ENCODE assay signal across 26 cellular contexts in genomic region chr4:85708468-85708867, GRCh38.
DNase-seq lines count a peak whose midpoint lies in the region; ATAC-seq and TF ChIP-seq lines count a peak whose summit lies in the region.
"Had no signal": no experiment of that assay in that cellular context is flagged by ENCODE, and none has a peak within 500 bp of the region (broad histone marks: within the 10 kb centered on the region; RNA-seq: fewer than 3 reads in every experiment).

No MANE protein-coding gene starts in this region.

- H3K9ac ChIP-seq in OCI-LY3 (ENCODE audit: low read length), result peak overlapping the region; percentile 51

- H3K27me3 ChIP-seq in cardiac muscle cell (no peaks in the 10 kb centered on the region), OCI-LY3 (ENCODE audit: low read depth, low read length) (no peaks in the 10 kb centered on the region)
- H3K27me3 ChIP-seq: sigmoid colon had no signal

- peak overlapping the region; percentile 70; the same call in 1 of the 2 replicates for H3K4me2 ChIP-seq in OCI-LY3 (ENCODE audit: low read length)

- H3K27ac Mint-ChIP-seq in stimulated activated naive B cell treated with anti-CD40 and anti-IgM and Interleukin-4, amounts not matched to agents 10 μg/mL and 1 μg/mL and 100 μg/mL, for 72 hours, result peak overlapping the region; percentile 89
- H3K27ac Mint-ChIP-seq: activated naive CD4-positive, alpha-beta T cell treated with anti-CD3 and anti-CD28 coated beads, Interleukin-2, amount 50 U/mL, for 72 hours; activated T-helper 2 cell treated with anti-CD3 and anti-CD28 coated beads, Interferon-gamma antibody, Interleukin-2, Interleukin-4, amounts not matched to agents 10 μg/mL and 5 μg/mL and 100 μg/mL, durations not matched to agents 14 hours and 24 hours and 36 hours; dendritic cell treated with granulocyte-macrophage colony-stimulating factor and Interleukin-4, amounts not matched to agents 40 ng/mL and 50 ng/mL, for 4 days; type B pancreatic cell had no signal

- no peak for ATAC-seq in Right ventricle myocardium superior (ENCODE audit: poor library complexity)
- ATAC-seq in stimulated activated naive B cell treated with anti-CD40 and anti-IgM and Interleukin-4, amounts not matched to agents 10 μg/mL and 1 μg/mL and 100 μg/mL, for 72 hours (replicated peaks), result no peak
- no peak for ATAC-seq in GM21528 (IDR thresholded peaks at IDR 0.05; ENCODE audit: low FRiP score, unreplicated experiment)
- no peak for ATAC-seq in HG03175 (IDR thresholded peaks at IDR 0.05; ENCODE audit: unreplicated experiment)
- ATAC-seq in GM21717 (IDR thresholded peaks at IDR 0.05; ENCODE audit: unreplicated experiment), result no peak
- ATAC-seq: activated naive CD4-positive, alpha-beta T cell treated with anti-CD3 and anti-CD28 coated beads, Interleukin-2, amount 50 U/mL, for 72 hours; mucosa of descending colon had no signal

- peaks cover 27 to 40% of the 10 kb centered on the region in 2 donors for H3K4me1 Mint-ChIP-seq in stimulated activated naive B cell treated with anti-CD40 and anti-IgM and Interleukin-4, amounts not matched to agents 10 μg/mL and 1 μg/mL and 100 μg/mL, for 72 hours

- no peaks in the 10 kb centered on the region for H3K36me3 ChIP-seq in cardiac muscle cell
- H3K36me3 ChIP-seq in OCI-LY3 (replicated peaks; ENCODE audit: low read depth, low read length), result peaks cover 19% of the 10 kb centered on the region
- H3K36me3 ChIP-seq: sigmoid colon had no signal

- H3K79me2 ChIP-seq in OCI-LY3 (ENCODE audit: low read length), result peaks cover 48% of the 10 kb centered on the region

- no peak overlapping the region for H3K4me3 ChIP-seq in cardiac muscle cell
- H3K4me3 ChIP-seq in OCI-LY3 (ENCODE audit: low read length), result no peak overlapping the region
- H3K4me3 ChIP-seq: GM12878, mucosa of descending colon, sigmoid colon had no signal

- H3K9me3 ChIP-seq in cardiac muscle cell (ENCODE audit: low read depth) (no peaks in the 10 kb centered on the region), OCI-LY3 (ENCODE audit: insufficient read depth, low read length) (no peaks in the 10 kb centered on the region)
- H3K9me3 ChIP-seq: mucosa of descending colon, sigmoid colon had no signal

- H3K4me1 ChIP-seq in cardiac muscle cell (ENCODE audit: low read depth) (peaks cover 5% of the 10 kb centered on the region), OCI-LY3 (ENCODE audit: low read length) (peaks cover 74% of the 10 kb centered on the region)
- H3K4me1 ChIP-seq: sigmoid colon had no signal

- H2AFZ ChIP-seq in OCI-LY3 (ENCODE audit: low read depth, low read length), result no peak overlapping the region

- H3K27me3 Mint-ChIP-seq in stimulated activated naive B cell treated with anti-CD40 and anti-IgM and Interleukin-4, amounts not matched to agents 10 μg/mL and 1 μg/mL and 100 μg/mL, for 72 hours, result no peaks in the 10 kb centered on the region
- H3K27me3 Mint-ChIP-seq: dendritic cell treated with granulocyte-macrophage colony-stimulating factor and Interleukin-4, amounts not matched to agents 40 ng/mL and 50 ng/mL, for 4 days; type B pancreatic cell had no signal

- H3K27ac ChIP-seq in cardiac muscle cell (no peak overlapping the region), OCI-LY3 (ENCODE audit: low read length) (peak overlapping the region; percentile 70; the same call in 1 of the 2 replicates)
- H3K27ac ChIP-seq: RWPE1, sigmoid colon had no signal

- intact Hi-C loops in Right ventricle myocardium superior (cut with DNase I), result no loop called here

- DNase-seq in cardiac muscle cell (ENCODE audit: low read depth in 1 of 2, low spot score in 1 of 2) (peak; percentile 8 to 11), Right ventricle myocardium superior (no peak), iPS-NIHi7 (ENCODE audit: extremely low spot score) (peak; percentile 20)
- DNase-seq in stimulated activated naive B cell treated with anti-CD40 and anti-IgM and Interleukin-4, amounts not matched to agents 10 μg/mL and 1 μg/mL and 100 μg/mL, for 72 hours, result no peak
- DNase-seq: activated CD4-positive, alpha-beta T cell treated with anti-CD3 and anti-CD28 coated beads, Interleukin-2, amount 50 U/mL, for 48 hours; activated CD4-positive, CD25-positive, alpha-beta regulatory T cell; activated CD8-positive, alpha-beta memory T cell treated with anti-CD3 and anti-CD28 coated beads, Interleukin-2, amount 50 U/mL, for 48 hours; AML-193; aorta; islet precursor cell; mucosa of descending colon; NCI-H526; posterior cingulate gyrus; sigmoid colon; T-helper 9 cell had no signal

- H3K4me3 Mint-ChIP-seq in stimulated activated naive B cell treated with anti-CD40 and anti-IgM and Interleukin-4, amounts not matched to agents 10 μg/mL and 1 μg/mL and 100 μg/mL, for 72 hours, result peak overlapping the region in 1 of 2 donors; percentile 62
- H3K4me3 Mint-ChIP-seq: dendritic cell treated with granulocyte-macrophage colony-stimulating factor and Interleukin-4, amounts not matched to agents 40 ng/mL and 50 ng/mL, for 4 days; neural crest cell; type B pancreatic cell had no signal

- TF ChIP-seq CTCF in cardiac muscle cell (IDR thresholded peaks at IDR 0.05; ENCODE audit: low read depth, low read length) (no peak), OCI-LY3 (IDR thresholded peaks at IDR 0.05; ENCODE audit: low read depth, low read length) (peak; percentile 37)

- H3K9me3 Mint-ChIP-seq in stimulated activated naive B cell treated with anti-CD40 and anti-IgM and Interleukin-4, amounts not matched to agents 10 μg/mL and 1 μg/mL and 100 μg/mL, for 72 hours, result peaks cover 11 to 21% of the 10 kb centered on the region in 2 donors
- H3K9me3 Mint-ChIP-seq: activated T-helper 2 cell treated with anti-CD3 and anti-CD28 coated beads, Interferon-gamma antibody, Interleukin-2, Interleukin-4, amounts not matched to agents 10 μg/mL and 5 μg/mL and 100 μg/mL, durations not matched to agents 14 hours and 24 hours and 36 hours; type B pancreatic cell had no signal

- H4K20me1 ChIP-seq in OCI-LY3 (ENCODE audit: insufficient read depth, low read length), result no peaks in the 10 kb centered on the region

- peaks cover 11 to 44% of the 10 kb centered on the region in 2 donors for H3K36me3 Mint-ChIP-seq in stimulated activated naive B cell treated with anti-CD40 and anti-IgM and Interleukin-4, amounts not matched to agents 10 μg/mL and 1 μg/mL and 100 μg/mL, for 72 hours
- H3K36me3 Mint-ChIP-seq: activated naive CD4-positive, alpha-beta T cell treated with anti-CD3 and anti-CD28 coated beads, Interleukin-2, amount 50 U/mL, for 72 hours; type B pancreatic cell had no signal

Comparison
In these comparisons a context has a peak if more than half of its experiments do, and no peak if none do; other contexts are left out.
1. DNase-seq: peak in cardiac muscle cell (2 of 2) and iPS-NIHi7 (single experiment); none in Right ventricle myocardium superior (single experiment) and stimulated activated naive B cell treated with anti-CD40 and anti-IgM and Interleukin-4, amounts not matched to agents 10 μg/mL and 1 μg/mL and 100 μg/mL, for 72 hours (single experiment).